Comparison of ENCODE assay signal across 9 cellular contexts in genomic region chr20:41411458-41411857, GRCh38. TPM values are rescaled to one million over a fixed set of nuclear protein-coding genes. Genes with fewer than 3 reads are reported as not detected.
DNase-seq lines count a peak whose midpoint lies in the region; ATAC-seq lines count a peak whose summit lies in the region.
"Had no signal": no experiment of that assay in that cellular context is flagged by ENCODE, and none has a peak within 500 bp of the region (broad histone marks: within the 10 kb centered on the region; RNA-seq: fewer than 3 reads in every experiment).

No MANE protein-coding gene starts in this region.

- H3K27me3 ChIP-seq in naive thymus-derived CD4-positive, alpha-beta T cell (ENCODE audit: control insufficient read depth in 2 of 2, insufficient read depth in 2 of 2, low read length in 2 of 2), result no peaks in the 10 kb centered on the region
- H3K27me3 ChIP-seq in CD4-positive, alpha-beta memory T cell (ENCODE audit: insufficient read depth, low read length), result no peaks in the 10 kb centered on the region

- peaks cover 32 to 75% (median 36%) of the 10 kb centered on the region in 5 donors for H3K36me3 Mint-ChIP-seq in naive thymus-derived CD4-positive, alpha-beta T cell
- peaks cover 78 to 93% of the 10 kb centered on the region in 2 donors for H3K36me3 Mint-ChIP-seq in CD4-positive, alpha-beta memory T cell

- H3K4me1 Mint-ChIP-seq in naive thymus-derived CD4-positive, alpha-beta T cell, result peaks cover 20 to 43% (median 26%) of the 10 kb centered on the region in 7 donors
- peaks cover 5 to 15% (median 12%) of the 10 kb centered on the region in 4 donors for H3K4me1 Mint-ChIP-seq in CD4-positive, alpha-beta memory T cell

- no peaks in the 10 kb centered on the region for H3K9me3 ChIP-seq in naive thymus-derived CD4-positive, alpha-beta T cell (ENCODE audit: control insufficient read depth in 2 of 3, low read length in 3 of 3)
- H3K9me3 ChIP-seq in CD4-positive, alpha-beta memory T cell (ENCODE audit: control insufficient read depth in 1 of 2, low read length in 2 of 2), result no peaks in the 10 kb centered on the region

- intact Hi-C loops in naive thymus-derived CD4-positive, alpha-beta T cell (cut with micrococcal nuclease), result loop anchor here (1.0 to 10.0 kb wide), 2 partner anchors 17 to 277 kb away; partner anchors contain the start of gene PLCG1 (in 1 of the 2)
- intact Hi-C loops in CD4-positive, alpha-beta memory T cell (cut with micrococcal nuclease), result no loop called here

- CTCF ChIA-PET in naive thymus-derived CD4-positive, alpha-beta T cell (lab: Charles Lee), result interaction anchor here (0.7 to 0.9 kb wide), 2 partner anchors 108 to 262 kb away, joined by 3 read pairs; no protein-coding TSS in a partner anchor
- CTCF ChIA-PET in CD4-positive, alpha-beta memory T cell (lab: Charles Lee; ENCODE audit: partially characterized antibody), result interaction anchor here (1.0 to 1.7 kb wide), 4 partner anchors 8 to 238 kb away, joined by 3 to 10 read pairs (median 3); no protein-coding TSS in a partner anchor

- POLR2A ChIA-PET in naive thymus-derived CD4-positive, alpha-beta T cell (lab: Charles Lee), result no interaction called here
- POLR2A ChIA-PET in CD4-positive, alpha-beta memory T cell (lab: Charles Lee; ENCODE audit: partially characterized antibody), result no interaction called here

- DNase-seq in DMS 273 (lab: John Stamatoyannopoulos, UW; ENCODE audit: unreplicated experiment), result peak; percentile 27
- DNase-seq in MV-4-11 (lab: John Stamatoyannopoulos, UW), result peak; percentile 53
- peak; percentile 62 for DNase-seq in dermis blood vessel endothelial cell
- DNase-seq in naive thymus-derived CD4-positive, alpha-beta T cell, result no peak
- DNase-seq in HPDE6-E6E7 (ENCODE audit: extremely low spot score), result no peak
- DNase-seq in Ammon's horn (ENCODE audit: low spot score), result no peak
- DNase-seq in CD4-positive, alpha-beta memory T cell, result no peak
- no peak for DNase-seq in GM19240 (ENCODE audit: insufficient read length, low spot score)
- DNase-seq: T-helper 17 cell had no signal

- ATAC-seq in naive thymus-derived CD4-positive, alpha-beta T cell, result peak; percentile 38
- ATAC-seq: T-helper 17 cell had no signal

- peaks cover 3 to 7% of the 10 kb centered on the region in 2 donors for H3K4me1 ChIP-seq in naive thymus-derived CD4-positive, alpha-beta T cell (ENCODE audit: control insufficient read depth in 2 of 2, insufficient read depth in 2 of 2, low read length in 2 of 2)
- H3K4me1 ChIP-seq in CD4-positive, alpha-beta memory T cell (ENCODE audit: insufficient read depth, low read length), result peaks cover 10% of the 10 kb centered on the region

- H3K27ac ChIP-seq in naive thymus-derived CD4-positive, alpha-beta T cell (ENCODE audit: low read depth, low read length), result no peak overlapping the region
- H3K27ac ChIP-seq in CD4-positive, alpha-beta memory T cell (ENCODE audit: low read depth, low read length), result no peak overlapping the region

- H3K4me3 ChIP-seq in naive thymus-derived CD4-positive, alpha-beta T cell (ENCODE audit: low read length), result no peak overlapping the region
- no peak overlapping the region for H3K4me3 ChIP-seq in CD4-positive, alpha-beta memory T cell (ENCODE audit: low read length in 2 of 2)

- peaks cover 29 to 95% (median 30%) of the 10 kb centered on the region in 3 experiments for H3K36me3 ChIP-seq in naive thymus-derived CD4-positive, alpha-beta T cell (ENCODE audit: control insufficient read depth in 2 of 3, insufficient read depth in 3 of 3, low read length in 3 of 3)
- peaks cover 82% of the 10 kb centered on the region for H3K36me3 ChIP-seq in CD4-positive, alpha-beta memory T cell (ENCODE audit: insufficient read depth, low read length)

- no peaks in the 10 kb centered on the region for H3K9me3 Mint-ChIP-seq in naive thymus-derived CD4-positive, alpha-beta T cell
- no peaks in the 10 kb centered on the region for H3K9me3 Mint-ChIP-seq in CD4-positive, alpha-beta memory T cell

- no peaks in the 10 kb centered on the region for H3K27me3 Mint-ChIP-seq in naive thymus-derived CD4-positive, alpha-beta T cell
- no peaks in the 10 kb centered on the region for H3K27me3 Mint-ChIP-seq in CD4-positive, alpha-beta memory T cell
- H3K27me3 Mint-ChIP-seq: T-helper 17 cell had no signal

- no peak overlapping the region for H3K4me3 Mint-ChIP-seq in naive thymus-derived CD4-positive, alpha-beta T cell
- H3K4me3 Mint-ChIP-seq in CD4-positive, alpha-beta memory T cell, result no peak overlapping the region
- H3K4me3 Mint-ChIP-seq: T-helper 17 cell had no signal

- peak overlapping the region in 3 of 9 donors; percentile 19 to 78 (median 43) for H3K27ac Mint-ChIP-seq in naive thymus-derived CD4-positive, alpha-beta T cell
- H3K27ac Mint-ChIP-seq in CD4-positive, alpha-beta memory T cell, result no peak overlapping the region
- H3K27ac Mint-ChIP-seq: T-helper 17 cell had no signal

RNA-seq across cellular contexts. Expression of gene EMILIN3, which starts 44.8 kb away (rescaled TPM):
- total RNA-seq in dermis blood vessel endothelial cell, result under 0.01 and 0.09 TPM in 2 replicates
- total RNA-seq in naive thymus-derived CD4-positive, alpha-beta T cell, result under 1 TPM in 1 of 5 experiments, not detected in 4; 0.19 TPM
- not detected for polyA plus RNA-seq in naive thymus-derived CD4-positive, alpha-beta T cell
- not detected for total RNA-seq in CD4-positive, alpha-beta memory T cell
- polyA plus RNA-seq in CD4-positive, alpha-beta memory T cell, result not detected
- total RNA-seq: T-helper 17 cell had no signal

Comparison
In these comparisons a context has a peak if more than half of its experiments do, and no peak if none do; other contexts are left out.
1. DNase-seq: peak in DMS 273 (single experiment), MV-4-11 (single experiment) and dermis blood vessel endothelial cell (single experiment); none in naive thymus-derived CD4-positive, alpha-beta T cell (0 of 9), HPDE6-E6E7 (single experiment), Ammon's horn (single experiment), CD4-positive, alpha-beta memory T cell (0 of 5) and GM19240 (single experiment).